In genomic region chr2:27079233-27080139, GRCh38 we compare ENCODE assay signal across 10 cellular contexts. TPM values are rescaled to one million over a fixed set of nuclear protein-coding genes. Genes with fewer than 3 reads are reported as not detected.
A peak's percentile ranks its signal among the peaks of the same experiment; 100 is the strongest.
DNase-seq lines count a peak whose midpoint lies in the region; ATAC-seq and TF ChIP-seq lines count a peak whose summit lies in the region.
"Had no signal": no experiment of that assay in that cellular context is flagged by ENCODE, and none has a peak within 500 bp of the region (broad histone marks: within the 10 kb centered on the region; RNA-seq: fewer than 3 reads in every experiment).

No MANE protein-coding gene starts in this region.

- TF ChIP-seq CTCF in SK-N-SH (IDR thresholded peaks at IDR 0.05) = no peak; the same call in 1 of the 2 replicates
- TF ChIP-seq CTCF in fibroblast of pulmonary artery (IDR thresholded peaks at IDR 0.05; ENCODE audit: low read length, missing control alignments) = no peak
- TF ChIP-seq CTCF in sigmoid colon (IDR thresholded peaks at IDR 0.05) = no peak

- peaks cover 84% of the 10 kb centered on the region for H3K4me1 ChIP-seq in BLaER1
- H3K4me1 ChIP-seq in SK-N-SH (ENCODE audit: control insufficient read depth in 1 of 2, insufficient read depth in 2 of 2, low read depth in 1 of 2, low read length in 1 of 2) = peaks cover 31 to 68% of the 10 kb centered on the region in 2 experiments
- H3K4me1 ChIP-seq in sigmoid colon = peaks cover 0 to 92% (median 82%) of the 10 kb centered on the region in 4 donors

- peaks cover 17% of the 10 kb centered on the region for H3F3A ChIP-seq in SK-N-SH (replicated peaks; ENCODE audit: insufficient read depth)

- peak; percentile 57 for DNase-seq in SK-N-SH
- DNase-seq in fibroblast of pulmonary artery (ENCODE audit: low read depth) = no peak
- DNase-seq in sigmoid colon = no peak
- DNase-seq in SK-N-DZ (ENCODE audit: low spot score) = no peak
- no peak for DNase-seq in SKM-1 treated with dmso at 0.1 percent for 144 hours (lab: John Stamatoyannopoulos, UW; ENCODE audit: unreplicated experiment)
- no peak for DNase-seq in AG20443 (ENCODE audit: low spot score)
- DNase-seq: activated CD4-positive, alpha-beta T cell treated with anti-CD3 and anti-CD28 coated beads for 48 hours; effector CD4-positive, alpha-beta T cell had no signal

- 34% methylated on average over 13 of the region's 14 CpGs for WGBS in SK-N-SH (ENCODE audit: low lambda C conversion rate)
- WGBS in sigmoid colon, 2 donors = 69 to 78% methylated on average over 14 of the region's 14 CpGs

- CTCF ChIA-PET in SK-N-SH (lab: Yijun Ruan, JAX) = interaction anchor here (0.9 to 14.6 kb wide), 16 partner anchors 8 to 233 kb away, joined by 3 to 227 read pairs (median 7); partner anchors contain the start of genes AGBL5, OST4 and TMEM214

- no peak overlapping the region for H2AFZ ChIP-seq in SK-N-SH (ENCODE audit: low read depth)

- H3K4me2 ChIP-seq in BLaER1 = peak overlapping the region; percentile 100
- peak overlapping the region; percentile 100 for H3K4me2 ChIP-seq in SK-N-SH

- H3K4me3 ChIP-seq in BLaER1 = peak overlapping the region; percentile 82
- H3K4me3 ChIP-seq in SK-N-SH (ENCODE audit: low read depth in 2 of 2, low read length in 1 of 2) = peak overlapping the region; percentile 79 to 93
- H3K4me3 ChIP-seq in fibroblast of pulmonary artery (replicated peaks; ENCODE audit: low read depth, low read length) = peak overlapping the region; percentile 90
- peak overlapping the region; percentile 71 to 91 (median 74) for H3K4me3 ChIP-seq in sigmoid colon

- ATAC-seq in HG03521 (IDR thresholded peaks at IDR 0.05; ENCODE audit: unreplicated experiment) = no peak

- H3K9me3 ChIP-seq in BLaER1 = no peaks in the 10 kb centered on the region
- no peaks in the 10 kb centered on the region for H3K9me3 ChIP-seq in SK-N-SH
- H3K9me3 ChIP-seq in sigmoid colon = no peaks in the 10 kb centered on the region

- H4K20me1 ChIP-seq in BLaER1 = peaks cover 20% of the 10 kb centered on the region; the same call in 1 of the 2 replicates
- peaks cover 16% of the 10 kb centered on the region; the same call in 1 of the 2 replicates for H4K20me1 ChIP-seq in SK-N-SH (ENCODE audit: insufficient read depth)

- H3K27me3 ChIP-seq in BLaER1 (no peaks in the 10 kb centered on the region), SK-N-SH (ENCODE audit: insufficient read depth) (no peaks in the 10 kb centered on the region), sigmoid colon (no peaks in the 10 kb centered on the region)

- H3K9ac ChIP-seq in BLaER1 = peak overlapping the region; percentile 96
- peak overlapping the region; percentile 83 for H3K9ac ChIP-seq in SK-N-SH

- no peaks in the 10 kb centered on the region for H3K9me2 ChIP-seq in SK-N-SH

- TF ChIP-seq RAD21 in SK-N-SH (IDR thresholded peaks at IDR 0.05; ENCODE audit: low read length) = no peak

- intact Hi-C loops in sigmoid colon (cut with DNase I) = loop anchor here (1.0 kb wide), 1 partner anchor 29 kb away; no protein-coding TSS in a partner anchor

- TF ChIP-seq POLR2A in sigmoid colon (IDR thresholded peaks at IDR 0.05) = no peak

- H3K36me3 ChIP-seq in BLaER1 (peaks cover 29% of the 10 kb centered on the region), SK-N-SH (replicated peaks in 1 of 2; ENCODE audit: control insufficient read depth in 1 of 2, insufficient read depth in 2 of 2, low read length in 1 of 2) (peaks cover 16 to 31% of the 10 kb centered on the region in 2 experiments), sigmoid colon (peaks cover 9 to 28% (median 15%) of the 10 kb centered on the region in 4 donors)

- H3K79me2 ChIP-seq in SK-N-SH (ENCODE audit: insufficient read depth) = peaks cover 32% of the 10 kb centered on the region

- peak overlapping the region; percentile 95 for H3K27ac ChIP-seq in BLaER1
- H3K27ac ChIP-seq in SK-N-SH (ENCODE audit: low read depth in 2 of 2, low read length in 1 of 2) = peak overlapping the region; percentile 79 to 99
- H3K27ac ChIP-seq in sigmoid colon = peak overlapping the region; percentile 94 to 98 (median 97)

- TF ChIP-seq EP300 in SK-N-SH (IDR thresholded peaks at IDR 0.05; ENCODE audit: borderline replicate concordance in 1 of 2, low read depth in 1 of 2, low read length in 1 of 2) (no peak), sigmoid colon (IDR thresholded peaks at IDR 0.05) (no peak)

- POLR2A ChIA-PET in SK-N-SH (lab: Yijun Ruan, JAX) = interaction anchor here (0.6 to 6.7 kb wide), 8 partner anchors 7 to 277 kb away, joined by 3 to 63 read pairs (median 4); partner anchors contain the start of genes AGBL5, ATRAID, GTF3C2 and KHK

TF ChIP-seq in SK-N-SH, 30 proteins besides CTCF, POLR2A, EP300 and RAD21 (continues in another document):
- TF ChIP-seq MXI1 (IDR thresholded peaks at IDR 0.05; ENCODE audit: low read depth, low read length) (0 out of 2 replicates have a peak, but pooled peaks have one; percentile 22), CHD2 (IDR thresholded peaks at IDR 0.05; ENCODE audit: low read length, partially characterized antibody) (peak; percentile 14), NFIC (IDR thresholded peaks at IDR 0.05; ENCODE audit: borderline replicate concordance) (no peak), SIN3A (IDR thresholded peaks at IDR 0.05; ENCODE audit: borderline replicate concordance, low read depth, low read length) (no peak), FOXJ3 (CRISPR knock-in tag; IDR thresholded peaks at IDR 0.05) (0 out of 2 replicates have a peak, but pooled peaks have one; percentile 32), TEAD4 (IDR thresholded peaks at IDR 0.05; ENCODE audit: borderline replicate concordance, insufficient read depth) (no peak)
- TF ChIP-seq, protein P1, sequence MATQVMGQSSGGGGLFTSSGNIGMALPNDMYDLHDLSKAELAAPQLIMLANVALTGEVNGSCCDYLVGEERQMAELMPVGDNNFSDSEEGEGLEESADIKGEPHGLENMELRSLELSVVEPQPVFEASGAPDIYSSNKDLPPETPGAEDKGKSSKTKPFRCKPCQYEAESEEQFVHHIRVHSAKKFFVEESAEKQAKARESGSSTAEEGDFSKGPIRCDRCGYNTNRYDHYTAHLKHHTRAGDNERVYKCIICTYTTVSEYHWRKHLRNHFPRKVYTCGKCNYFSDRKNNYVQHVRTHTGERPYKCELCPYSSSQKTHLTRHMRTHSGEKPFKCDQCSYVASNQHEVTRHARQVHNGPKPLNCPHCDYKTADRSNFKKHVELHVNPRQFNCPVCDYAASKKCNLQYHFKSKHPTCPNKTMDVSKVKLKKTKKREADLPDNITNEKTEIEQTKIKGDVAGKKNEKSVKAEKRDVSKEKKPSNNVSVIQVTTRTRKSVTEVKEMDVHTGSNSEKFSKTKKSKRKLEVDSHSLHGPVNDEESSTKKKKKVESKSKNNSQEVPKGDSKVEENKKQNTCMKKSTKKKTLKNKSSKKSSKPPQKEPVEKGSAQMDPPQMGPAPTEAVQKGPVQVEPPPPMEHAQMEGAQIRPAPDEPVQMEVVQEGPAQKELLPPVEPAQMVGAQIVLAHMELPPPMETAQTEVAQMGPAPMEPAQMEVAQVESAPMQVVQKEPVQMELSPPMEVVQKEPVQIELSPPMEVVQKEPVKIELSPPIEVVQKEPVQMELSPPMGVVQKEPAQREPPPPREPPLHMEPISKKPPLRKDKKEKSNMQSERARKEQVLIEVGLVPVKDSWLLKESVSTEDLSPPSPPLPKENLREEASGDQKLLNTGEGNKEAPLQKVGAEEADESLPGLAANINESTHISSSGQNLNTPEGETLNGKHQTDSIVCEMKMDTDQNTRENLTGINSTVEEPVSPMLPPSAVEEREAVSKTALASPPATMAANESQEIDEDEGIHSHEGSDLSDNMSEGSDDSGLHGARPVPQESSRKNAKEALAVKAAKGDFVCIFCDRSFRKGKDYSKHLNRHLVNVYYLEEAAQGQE (IDR thresholded peaks at IDR 0.05; ENCODE audit: low read depth, low read length) = no peak

RNA-seq across cellular contexts. Expression of gene EMILIN1, which starts 1.1 kb away (rescaled TPM):
- polyA plus RNA-seq in SK-N-SH (2012; rRNA removed) (184 and 286 TPM in 2 replicates), sigmoid colon (10 to 100 TPM in 1 of 3 donors, 1 to 10 TPM in 2; 4.8 to 50.9 (median 5.3) TPM)
- polyA plus RNA-seq in SK-N-SH (2012; cell fraction: cytosol; rRNA removed) = 96.2 and 169 TPM in 2 replicates
- polyA plus RNA-seq in SK-N-SH (2012; cell fraction: nucleus; rRNA removed) = 206 and 267 TPM in 2 replicates
- 100 to 1,000 TPM; 156 to 350 (median 279) TPM for total RNA-seq in sigmoid colon
- 17.8 and 47.2 TPM in 2 replicates for polyA plus RNA-seq in SK-N-DZ (2014; cell fraction: cytosol; rRNA removed)
- 56.5 and 59.9 TPM in 2 replicates for polyA plus RNA-seq in SK-N-DZ (2014; cell fraction: nucleus; rRNA removed)

RNA-seq across cellular contexts. Expression of gene KHK, which starts 7.1 kb away (rescaled TPM):
- 6.5 and 10.3 TPM in 2 replicates for polyA plus RNA-seq in SK-N-SH (2012; rRNA removed)
- 5.2 and 7.6 TPM in 2 replicates for polyA plus RNA-seq in SK-N-SH (2012; cell fraction: cytosol; rRNA removed)
- polyA plus RNA-seq in SK-N-SH (2012; cell fraction: nucleus; rRNA removed) = 12.4 and 21.0 TPM in 2 replicates
- 1 to 10 TPM; 1.6 to 5.3 (median 3.8) TPM for total RNA-seq in sigmoid colon
- polyA plus RNA-seq in sigmoid colon = 10 to 100 TPM in 1 of 3 donors, 1 to 10 TPM in 2; 2.4 to 12.7 (median 6.7) TPM
- 4.9 and 7.8 TPM in 2 replicates for polyA plus RNA-seq in SK-N-DZ (2014; cell fraction: cytosol; rRNA removed)
- 6.1 and 12.6 TPM in 2 replicates for polyA plus RNA-seq in SK-N-DZ (2014; cell fraction: nucleus; rRNA removed)

RNA-seq across cellular contexts. Expression of gene OST4, which starts 8.0 kb away (rescaled TPM):
- polyA plus RNA-seq in SK-N-SH (2012; rRNA removed) (876 and 1,851 TPM in 2 replicates), sigmoid colon (100 to 1,000 TPM; 366 to 688 (median 635) TPM)
- 1,232 and 1,463 TPM in 2 replicates for polyA plus RNA-seq in SK-N-SH (2012; cell fraction: cytosol; rRNA removed)
- polyA plus RNA-seq in SK-N-SH (2012; cell fraction: nucleus; rRNA removed) = 356 and 431 TPM in 2 replicates
- 100 to 1,000 TPM; 244 to 428 (median 382) TPM for total RNA-seq in sigmoid colon
- 168 and 322 TPM in 2 replicates for polyA plus RNA-seq in SK-N-DZ (2014; cell fraction: cytosol; rRNA removed)
- polyA plus RNA-seq in SK-N-DZ (2014; cell fraction: nucleus; rRNA removed) = 122 and 126 TPM in 2 replicates

RNA-seq across cellular contexts. Expression of gene AGBL5, which starts 28.0 kb away (rescaled TPM):
- polyA plus RNA-seq in SK-N-SH (2012; rRNA removed) = 45.5 and 47.8 TPM in 2 replicates
- 32.0 and 43.2 TPM in 2 replicates for polyA plus RNA-seq in SK-N-SH (2012; cell fraction: cytosol; rRNA removed)
- 33.7 and 37.7 TPM in 2 replicates for polyA plus RNA-seq in SK-N-SH (2012; cell fraction: nucleus; rRNA removed)
- total RNA-seq in sigmoid colon = 10 to 100 TPM; 16.8 to 23.3 (median 18.1) TPM
- polyA plus RNA-seq in sigmoid colon = 10 to 100 TPM; 12.4 to 16.2 (median 13.4) TPM
- 34.5 and 36.8 TPM in 2 replicates for polyA plus RNA-seq in SK-N-DZ (2014; cell fraction: cytosol; rRNA removed)
- 24.5 and 33.6 TPM in 2 replicates for polyA plus RNA-seq in SK-N-DZ (2014; cell fraction: nucleus; rRNA removed)

RNA-seq across cellular contexts. Expression of gene CGREF1, which starts 39.4 kb away (rescaled TPM):
- polyA plus RNA-seq in SK-N-SH (2012; rRNA removed) = 17.1 and 18.3 TPM in 2 replicates
- 14.7 and 20.2 TPM in 2 replicates for polyA plus RNA-seq in SK-N-SH (2012; cell fraction: cytosol; rRNA removed)
- polyA plus RNA-seq in SK-N-SH (2012; cell fraction: nucleus; rRNA removed) = 14.7 and 15.3 TPM in 2 replicates
- total RNA-seq in sigmoid colon = 1 to 10 TPM in 2 of 4 donors, under 1 TPM in 2; 0.68 to 1.4 (median 0.97) TPM
- 1 to 10 TPM in 1 of 3 donors, not detected in 2; 2.6 TPM for polyA plus RNA-seq in sigmoid colon
- polyA plus RNA-seq in SK-N-DZ (2014; cell fraction: cytosol; rRNA removed) = 4.1 and 6.1 TPM in 2 replicates
- 4.3 and 6.5 TPM in 2 replicates for polyA plus RNA-seq in SK-N-DZ (2014; cell fraction: nucleus; rRNA removed)
